16 cellular contexts compared by ENCODE assay signal in the genomic region with DNA sequence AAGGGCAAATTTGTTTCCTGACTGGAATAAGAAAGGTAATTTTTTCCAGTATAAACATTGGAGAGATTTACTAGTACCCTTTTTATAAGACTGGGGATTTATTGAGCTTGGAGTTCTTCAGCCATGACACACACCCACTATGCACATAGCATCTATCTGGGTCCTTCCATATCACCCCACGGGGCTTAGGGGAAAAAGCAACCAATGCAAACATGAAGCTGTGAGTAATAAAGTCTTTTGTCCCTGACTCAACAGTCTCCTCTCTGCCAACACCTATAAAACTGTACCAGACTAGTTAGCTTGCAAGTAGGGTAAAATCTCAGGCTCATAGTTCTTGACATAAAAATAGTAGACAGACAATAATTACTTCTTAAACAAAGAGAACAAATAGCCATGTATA. TPM values are rescaled to one million over a fixed set of nuclear protein-coding genes. Genes with fewer than 3 reads are reported as not detected.
DNase-seq lines count a peak whose midpoint lies in the region; ATAC-seq and TF ChIP-seq lines count a peak whose summit lies in the region.
"Had no signal": no experiment of that assay in that cellular context is flagged by ENCODE, and none has a peak within 500 bp of the region (broad histone marks: within the 10 kb centered on the region; RNA-seq: fewer than 3 reads in every experiment).

No MANE protein-coding gene starts in this region.

- H3K27me3 ChIP-seq in hepatocyte, result no peaks in the 10 kb centered on the region

- no peak overlapping the region for H3K4me2 ChIP-seq in hepatocyte

- H3K4me3 ChIP-seq in AG04449 (ENCODE audit: low read depth, low read length), result no peak overlapping the region
- no peak overlapping the region for H3K4me3 ChIP-seq in hepatocyte

- H3K36me3 Mint-ChIP-seq in HFFc6 (ENCODE audit: low read depth), result no peaks in the 10 kb centered on the region

- no peaks in the 10 kb centered on the region for H4K20me1 ChIP-seq in hepatocyte (ENCODE audit: insufficient read depth, poor library complexity, severe bottlenecking)

- TF ChIP-seq CTCF in AG04449 (IDR thresholded peaks at IDR 0.05; ENCODE audit: insufficient read depth, low read length, missing control alignments) (no peak), HFFc6 (IDR thresholded peaks at IDR 0.05) (no peak), hepatocyte (IDR thresholded peaks at IDR 0.05; ENCODE audit: poor library complexity) (no peak)

- H2AFZ ChIP-seq in hepatocyte, result no peak overlapping the region

- 0 out of 2 replicates have a peak, but pooled peaks cover 2% of the 10 kb centered on the region for H3K27me3 Mint-ChIP-seq in HFFc6 (ENCODE audit: insufficient read depth)

- H3K27ac Mint-ChIP-seq in HFFc6, result no peak overlapping the region

- POLR2A ChIA-PET in AG04449 (lab: Yijun Ruan, JAX), result interaction anchor here (0.6 kb wide), 1 partner anchor 125 kb away, joined by 4 read pairs; no protein-coding TSS in a partner anchor

- WGBS in hepatocyte (ENCODE audit: low lambda C conversion rate, missing lambda C conversion rate), result 8% methylated on average over 1 of the region's 1 CpG

- H3K4me1 ChIP-seq in hepatocyte (ENCODE audit: insufficient read depth), result peaks cover 4% of the 10 kb centered on the region

- H3K9me2 ChIP-seq in hepatocyte (replicated peaks; ENCODE audit: insufficient read depth), result no peaks in the 10 kb centered on the region

- no peaks in the 10 kb centered on the region for H3K9me3 ChIP-seq in hepatocyte (ENCODE audit: low read depth)

- CTCF ChIA-PET in AG04449 (lab: Yijun Ruan, JAX), result interaction anchor here (0.9 kb wide), 1 partner anchor 175 kb away, joined by 3 read pairs; no protein-coding TSS in a partner anchor

- DNase-seq in AG04449 (ENCODE audit: low read depth, low spot score) (peak; percentile 82), HFFc6 (peak; percentile 80), amniotic epithelial cell (ENCODE audit: low read depth) (peak; percentile 23), hepatocyte (ENCODE audit: low spot score) (peak; percentile 26), cardiac septum (ENCODE audit: low spot score) (no peak), epidermal melanocyte (ENCODE audit: insufficient read length, low spot score) (no peak), NCI-H1092 (lab: John Stamatoyannopoulos, UW) (no peak)
- DNase-seq: activated CD4-positive, alpha-beta T cell treated with anti-CD3 and anti-CD28 coated beads, Interleukin-2, amount 50 U/mL, for 48 hours; amygdala; dermis blood vessel endothelial cell; foreskin melanocyte; midbrain; NCI-H524; occipital lobe; RPMI8226 had no signal

- no peaks in the 10 kb centered on the region for H3K9me3 Mint-ChIP-seq in HFFc6

- no peak for ATAC-seq in GM18520 (IDR thresholded peaks at IDR 0.05; ENCODE audit: unreplicated experiment)

- H3K4me3 Mint-ChIP-seq in HFFc6, result no peak overlapping the region

- H3K79me2 ChIP-seq in hepatocyte, result no peaks in the 10 kb centered on the region

- H3K4me1 Mint-ChIP-seq in HFFc6 (ENCODE audit: low read depth), result peaks cover 30% of the 10 kb centered on the region; the same call in 1 of the 2 replicates

- intact Hi-C loops in cardiac septum (cut with DNase I), result no loop called here

- peak overlapping the region; percentile 8 for H3K27ac ChIP-seq in hepatocyte

- no peaks in the 10 kb centered on the region for H3K36me3 ChIP-seq in hepatocyte (replicated peaks; ENCODE audit: insufficient read depth, low read depth)

RNA-seq across cellular contexts. Expression of a gene that starts 23.4 kb away (rescaled TPM):
- not detected for total RNA-seq in HFFc6 (2021; fragmentation: NEBNext Ultra II Directional; extraction: Animal tissue kit (Norgen Biotek cat#: 25700))
- total RNA-seq in hepatocyte, result 44.7 and 59.2 TPM in 2 replicates
- 34.5 and 36.2 TPM in 2 replicates for polyA plus RNA-seq in hepatocyte
- 87.3 TPM for total RNA-seq in cardiac septum

Comparison
In these comparisons a context has a peak if more than half of its experiments do, and no peak if none do; other contexts are left out.
1. DNase-seq: peak in AG04449 (single experiment), HFFc6 (single experiment), amniotic epithelial cell (single experiment) and hepatocyte (single experiment); none in cardiac septum (single experiment), epidermal melanocyte (single experiment) and NCI-H1092 (single experiment).
2. RNA of a gene that starts 23.4 kb away (total RNA-seq): 87.3 TPM in cardiac septum (single experiment) and 44.7 to 59.2 TPM in hepatocyte; not detected in HFFc6; every median in the first group is over 10 times any median in the second.